Comparison of ENCODE assay signal across 13 cellular contexts in genomic region chr3:47024932-47025331, GRCh38. TPM values are rescaled to one million over a fixed set of nuclear protein-coding genes. Genes with fewer than 3 reads are reported as not detected.
A peak's percentile ranks its signal among the peaks of the same experiment; 100 is the strongest.
DNase-seq lines count a peak whose midpoint lies in the region; ATAC-seq and TF ChIP-seq lines count a peak whose summit lies in the region.
"Had no signal": no experiment of that assay in that cellular context is flagged by ENCODE, and none has a peak within 500 bp of the region (broad histone marks: within the 10 kb centered on the region; RNA-seq: fewer than 3 reads in every experiment).

No MANE protein-coding gene starts in this region.

- no peaks in the 10 kb centered on the region for H3K27me3 Mint-ChIP-seq in activated naive CD8-positive, alpha-beta T cell
- no peaks in the 10 kb centered on the region for H3K27me3 Mint-ChIP-seq in activated naive CD8-positive, alpha-beta T cell treated with anti-CD3 and anti-CD28 coated beads for 36 hours
- no peaks in the 10 kb centered on the region for H3K27me3 Mint-ChIP-seq in activated T-helper 17 cell treated with anti-CD3 and anti-CD28 coated beads, Interleukin-2, amount 50 U/mL, for 72 hours
- no peaks in the 10 kb centered on the region for H3K27me3 Mint-ChIP-seq in type B pancreatic cell
- H3K27me3 Mint-ChIP-seq: activated naive CD4-positive, alpha-beta T cell treated with anti-CD3 and anti-CD28 coated beads, Interleukin-2, amount 50 U/mL, for 24 hours had no signal

- no peaks in the 10 kb centered on the region for H3K9me2 ChIP-seq in Karpas-422 (replicated peaks; ENCODE audit: insufficient read depth, low read length)

- no peaks in the 10 kb centered on the region for H3K9me3 ChIP-seq in Karpas-422 (ENCODE audit: low read length)
- H3K9me3 ChIP-seq: vagina had no signal

- no peak overlapping the region for H3K4me3 ChIP-seq in Karpas-422 (ENCODE audit: low read length)
- H3K4me3 ChIP-seq: vagina had no signal

- H3K79me2 ChIP-seq in Karpas-422 (ENCODE audit: low read length) = peaks cover 64% of the 10 kb centered on the region

- no peak overlapping the region for H2AFZ ChIP-seq in Karpas-422 (ENCODE audit: low read length)

- peak overlapping the region; percentile 51 for H3K27ac Mint-ChIP-seq in activated naive CD8-positive, alpha-beta T cell
- H3K27ac Mint-ChIP-seq in activated naive CD8-positive, alpha-beta T cell treated with anti-CD3 and anti-CD28 coated beads for 36 hours = no peak overlapping the region
- peak overlapping the region; percentile 23 for H3K27ac Mint-ChIP-seq in activated T-helper 17 cell treated with anti-CD3 and anti-CD28 coated beads, Interleukin-2, amount 50 U/mL, for 72 hours
- H3K27ac Mint-ChIP-seq in type B pancreatic cell = peak overlapping the region; percentile 1

- ATAC-seq in activated T-helper 17 cell treated with anti-CD3 and anti-CD28 coated beads, Interleukin-2, amount 50 U/mL, for 72 hours (replicated peaks) = peak; percentile 64
- ATAC-seq in HG02981 (IDR thresholded peaks at IDR 0.05; ENCODE audit: unreplicated experiment) = no peak
- ATAC-seq: left colon, Panc1 had no signal

- TF ChIP-seq CTCF in type B pancreatic cell (conservative IDR thresholded peaks at IDR 0.05) = no peak

- no peak overlapping the region for H3K9ac ChIP-seq in Karpas-422 (ENCODE audit: low read length)

- H3K36me3 ChIP-seq in Karpas-422 (ENCODE audit: insufficient read depth, low read length) = peaks cover 13% of the 10 kb centered on the region; the same call in 1 of the 2 replicates

- H3K4me2 ChIP-seq in Karpas-422 (ENCODE audit: low read depth, low read length, poor library complexity, severe bottlenecking) = no peak overlapping the region

- no peaks in the 10 kb centered on the region for H3K36me3 Mint-ChIP-seq in activated naive CD8-positive, alpha-beta T cell
- peaks cover 14% of the 10 kb centered on the region for H3K36me3 Mint-ChIP-seq in activated naive CD8-positive, alpha-beta T cell treated with anti-CD3 and anti-CD28 coated beads for 36 hours
- H3K36me3 Mint-ChIP-seq in activated T-helper 17 cell treated with anti-CD3 and anti-CD28 coated beads, Interleukin-2, amount 50 U/mL, for 72 hours (ENCODE audit: low read depth) = peaks cover 36% of the 10 kb centered on the region
- H3K36me3 Mint-ChIP-seq in type B pancreatic cell = peaks cover 20% of the 10 kb centered on the region

- H3K27ac ChIP-seq in Karpas-422 (ENCODE audit: low read length) = no peak overlapping the region
- H3K27ac ChIP-seq: vagina had no signal

- peaks cover 34% of the 10 kb centered on the region for H3K4me1 ChIP-seq in Karpas-422 (ENCODE audit: low read length)

- no peak for DNase-seq in activated naive CD8-positive, alpha-beta T cell treated with anti-CD3 and anti-CD28 coated beads for 36 hours
- DNase-seq in iPS-NIHi7 (ENCODE audit: extremely low spot score) (peak; percentile 35), type B pancreatic cell (ENCODE audit: extremely low spot score, unreplicated experiment) (no peak), Karpas-422 (no peak)
- DNase-seq in stimulated activated CD4-positive, alpha-beta T cell treated with anti-CD3 and anti-CD28 coated beads, Interleukin-4, amount 100 ng/mL, for 1 hour = no peak
- DNase-seq: left colon had no signal

- H3K9me3 Mint-ChIP-seq in activated naive CD8-positive, alpha-beta T cell (ENCODE audit: low read depth) = no peaks in the 10 kb centered on the region
- H3K9me3 Mint-ChIP-seq in activated naive CD8-positive, alpha-beta T cell treated with anti-CD3 and anti-CD28 coated beads for 36 hours = no peaks in the 10 kb centered on the region
- no peaks in the 10 kb centered on the region for H3K9me3 Mint-ChIP-seq in activated T-helper 17 cell treated with anti-CD3 and anti-CD28 coated beads, Interleukin-2, amount 50 U/mL, for 72 hours
- H3K9me3 Mint-ChIP-seq in type B pancreatic cell = no peaks in the 10 kb centered on the region
- H3K9me3 Mint-ChIP-seq: activated naive CD4-positive, alpha-beta T cell treated with anti-CD3 and anti-CD28 coated beads, Interleukin-2, amount 50 U/mL, for 24 hours; neural crest cell had no signal

- H3K4me3 Mint-ChIP-seq in activated naive CD8-positive, alpha-beta T cell = no peak overlapping the region
- H3K4me3 Mint-ChIP-seq in activated naive CD8-positive, alpha-beta T cell treated with anti-CD3 and anti-CD28 coated beads for 36 hours = no peak overlapping the region
- H3K4me3 Mint-ChIP-seq in activated T-helper 17 cell treated with anti-CD3 and anti-CD28 coated beads, Interleukin-2, amount 50 U/mL, for 72 hours = no peak overlapping the region
- no peak overlapping the region for H3K4me3 Mint-ChIP-seq in type B pancreatic cell
- H3K4me3 Mint-ChIP-seq: activated naive CD4-positive, alpha-beta T cell treated with anti-CD3 and anti-CD28 coated beads, Interleukin-2, amount 50 U/mL, for 24 hours; neural crest cell had no signal

- H3K4me1 Mint-ChIP-seq in activated naive CD8-positive, alpha-beta T cell (ENCODE audit: low read depth) = peaks cover 39% of the 10 kb centered on the region
- H3K4me1 Mint-ChIP-seq in activated naive CD8-positive, alpha-beta T cell treated with anti-CD3 and anti-CD28 coated beads for 36 hours = peaks cover 38% of the 10 kb centered on the region
- peaks cover 19% of the 10 kb centered on the region for H3K4me1 Mint-ChIP-seq in activated T-helper 17 cell treated with anti-CD3 and anti-CD28 coated beads, Interleukin-2, amount 50 U/mL, for 72 hours
- H3K4me1 Mint-ChIP-seq in type B pancreatic cell (ENCODE audit: unreplicated experiment) = peaks cover 12% of the 10 kb centered on the region
- H3K4me1 Mint-ChIP-seq: neural crest cell had no signal

- H4K20me1 ChIP-seq in Karpas-422 (ENCODE audit: insufficient read depth, low read depth, low read length) = no peaks in the 10 kb centered on the region; the same call in 1 of the 2 replicates

- H3K27me3 ChIP-seq in Karpas-422 (ENCODE audit: low read length) = no peaks in the 10 kb centered on the region
- H3K27me3 ChIP-seq: vagina had no signal

RNA-seq across cellular contexts. Expression of gene NBEAL2, which starts 45.5 kb away (rescaled TPM):
- total RNA-seq in activated naive CD8-positive, alpha-beta T cell treated with anti-CD3 and anti-CD28 coated beads for 36 hours = 10 to 100 TPM; 63.1 to 67.4 TPM
- total RNA-seq in activated T-helper 17 cell treated with anti-CD3 and anti-CD28 coated beads, Interleukin-2, amount 50 U/mL, for 72 hours = 100 to 1,000 TPM; 140 to 169 TPM
- 115 and 241 TPM in 2 replicates for total RNA-seq in type B pancreatic cell (ENCODE audit: low replicate concordance)
- total RNA-seq in Karpas-422 (2014; rRNA removed; shearing (Covaris generic); ENCODE audit: low replicate concordance) = 60.5 and 133 TPM in 2 replicates

RNA-seq across cellular contexts. Expression of gene CCDC12, which starts 48.4 kb away (rescaled TPM):
- 10 to 100 TPM; 48.8 to 55.4 TPM for total RNA-seq in activated naive CD8-positive, alpha-beta T cell treated with anti-CD3 and anti-CD28 coated beads for 36 hours
- 10 to 100 TPM; 46.9 to 59.8 TPM for total RNA-seq in activated T-helper 17 cell treated with anti-CD3 and anti-CD28 coated beads, Interleukin-2, amount 50 U/mL, for 72 hours
- total RNA-seq in type B pancreatic cell (ENCODE audit: low replicate concordance) = 46.7 and 49.7 TPM in 2 replicates
- total RNA-seq in Karpas-422 (2014; rRNA removed; shearing (Covaris generic); ENCODE audit: low replicate concordance) = 40.2 and 83.5 TPM in 2 replicates
